ENCODE assay signal across 1 cellular context in genomic region chr16:4611337-4612023, GRCh38.
TF ChIP-seq lines count a peak whose summit lies in the region.

No MANE protein-coding gene starts in this region.

TF ChIP-seq in SK-N-SH treated with all-trans-retinoic acid at 6 μM for 48 hours, 23 proteins besides CTCF, POLR2A, EP300 and RAD21 (continued from another document):
- TF ChIP-seq TSHZ2 (CRISPR knock-in tag; IDR thresholded peaks at IDR 0.05), result no peak
- TF ChIP-seq ZNF565 (CRISPR knock-in tag; conservative IDR thresholded peaks at IDR 0.05; ENCODE audit: low read depth), result no peak
- no peak for TF ChIP-seq TCF4 (CRISPR knock-in tag; IDR thresholded peaks at IDR 0.05; ENCODE audit: borderline replicate concordance)
- TF ChIP-seq ZNF8 (CRISPR knock-in tag; IDR thresholded peaks at IDR 0.05), result no peak
- no peak for TF ChIP-seq CSRNP3 (CRISPR knock-in tag; IDR thresholded peaks at IDR 0.05)
